3 cellular contexts compared by ENCODE assay signal in genomic region chr1:7983086-7983778, GRCh38.
TF ChIP-seq lines count a peak whose summit lies in the region.

No MANE protein-coding gene starts in this region.

TF ChIP-seq in liver, 16 proteins besides CTCF, POLR2A, EP300 and RAD21:
- TF ChIP-seq RXRA (IDR thresholded peaks at IDR 0.05): peak in 1 of 2 donors; percentile 60
- TF ChIP-seq EGR1 (IDR thresholded peaks at IDR 0.05; ENCODE audit: low read depth in 2 of 2): no peak
- TF ChIP-seq FOXA1 (IDR thresholded peaks at IDR 0.05): no peak
- TF ChIP-seq JUND (IDR thresholded peaks at IDR 0.05): no peak
- peak; percentile 9 to 43 for TF ChIP-seq HNF4A (conservative IDR thresholded peaks at IDR 0.05)
- no peak for TF ChIP-seq FOXA2 (IDR thresholded peaks at IDR 0.05)
- no peak for TF ChIP-seq ZBTB33 (IDR thresholded peaks at IDR 0.05)
TF ChIP-seq in liver: peak in this region for 2.

TF ChIP-seq in HepG2, 621 proteins besides CTCF, POLR2A, EP300 and RAD21 (continues in another document):
- TF ChIP-seq MTF1 (CRISPR knock-in tag; IDR thresholded peaks at IDR 0.05) (no peak), ZNF691 (CRISPR knock-in tag; IDR thresholded peaks at IDR 0.05; ENCODE audit: borderline replicate concordance, low read depth) (no peak), AFF4 (CRISPR knock-in tag; IDR thresholded peaks at IDR 0.05) (no peak), TRIM24 (CRISPR knock-in tag; IDR thresholded peaks at IDR 0.05) (no peak), ZHX1 (CRISPR knock-in tag; IDR thresholded peaks at IDR 0.05; ENCODE audit: low read depth) (no peak)

TF ChIP-seq in K562, 482 proteins besides CTCF, POLR2A, EP300 and RAD21:
- TF ChIP-seq MED1 (CRISPR knock-in tag; IDR thresholded peaks at IDR 0.05; ENCODE audit: borderline replicate concordance) (0 out of 2 replicates have a peak, but pooled peaks have one; percentile 41), ZNF224 (CRISPR knock-in tag; IDR thresholded peaks at IDR 0.05) (no peak), IRF2 (CRISPR knock-in tag; IDR thresholded peaks at IDR 0.05) (0 out of 2 replicates have a peak, but pooled peaks have one; percentile 18), WHSC1 (IDR thresholded peaks at IDR 0.05; ENCODE audit: low read length) (peak; percentile 23)
TF ChIP-seq in K562: peak in this region for 3.
